1 cellular context compared by ENCODE assay signal in genomic region chr7:44921607-44922350, GRCh38.
A peak's percentile ranks its signal among the peaks of the same experiment; 100 is the strongest.
TF ChIP-seq lines count a peak whose summit lies in the region.

No MANE protein-coding gene starts in this region.

TF ChIP-seq in GM12878, 131 proteins besides CTCF, POLR2A, EP300 and RAD21 (continued from another document):
- TF ChIP-seq, protein P1, sequence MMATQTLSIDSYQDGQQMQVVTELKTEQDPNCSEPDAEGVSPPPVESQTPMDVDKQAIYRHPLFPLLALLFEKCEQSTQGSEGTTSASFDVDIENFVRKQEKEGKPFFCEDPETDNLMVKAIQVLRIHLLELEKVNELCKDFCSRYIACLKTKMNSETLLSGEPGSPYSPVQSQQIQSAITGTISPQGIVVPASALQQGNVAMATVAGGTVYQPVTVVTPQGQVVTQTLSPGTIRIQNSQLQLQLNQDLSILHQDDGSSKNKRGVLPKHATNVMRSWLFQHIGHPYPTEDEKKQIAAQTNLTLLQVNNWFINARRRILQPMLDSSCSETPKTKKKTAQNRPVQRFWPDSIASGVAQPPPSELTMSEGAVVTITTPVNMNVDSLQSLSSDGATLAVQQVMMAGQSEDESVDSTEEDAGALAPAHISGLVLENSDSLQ (IDR thresholded peaks at IDR 0.05), result 0 out of 2 replicates have a peak, but pooled peaks have one; percentile 27
- TF ChIP-seq ATF3 (IDR thresholded peaks at IDR 0.05; ENCODE audit: borderline replicate concordance, extremely low read depth, low read depth, low read length) (no peak), EGR1 (IDR thresholded peaks at IDR 0.05; ENCODE audit: borderline replicate concordance in 1 of 2, low read depth in 2 of 2, low read length in 2 of 2) (no peak)
- TF ChIP-seq, protein P2, sequence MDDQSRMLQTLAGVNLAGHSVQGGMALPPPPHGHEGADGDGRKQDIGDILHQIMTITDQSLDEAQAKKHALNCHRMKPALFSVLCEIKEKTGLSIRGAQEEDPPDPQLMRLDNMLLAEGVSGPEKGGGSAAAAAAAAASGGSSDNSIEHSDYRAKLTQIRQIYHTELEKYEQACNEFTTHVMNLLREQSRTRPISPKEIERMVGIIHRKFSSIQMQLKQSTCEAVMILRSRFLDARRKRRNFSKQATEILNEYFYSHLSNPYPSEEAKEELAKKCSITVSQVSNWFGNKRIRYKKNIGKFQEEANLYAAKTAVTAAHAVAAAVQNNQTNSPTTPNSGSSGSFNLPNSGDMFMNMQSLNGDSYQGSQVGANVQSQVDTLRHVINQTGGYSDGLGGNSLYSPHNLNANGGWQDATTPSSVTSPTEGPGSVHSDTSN (IDR thresholded peaks at IDR 0.05; ENCODE audit: insufficient replicate concordance, low read depth, low read length), result peak; percentile 34
